Comparison of ENCODE assay signal across 8 cellular contexts in genomic region chr1:54498383-54499096, GRCh38. TPM values are rescaled to one million over a fixed set of nuclear protein-coding genes. Genes with fewer than 3 reads are reported as not detected.
DNase-seq lines count a peak whose midpoint lies in the region; ATAC-seq lines count a peak whose summit lies in the region.

No MANE protein-coding gene starts in this region.

- no peaks in the 10 kb centered on the region for H3K36me3 Mint-ChIP-seq in activated T-cell treated with anti-CD3 and anti-CD28 coated beads, Interleukin-2, amount 50 U/mL, for 24 hours (ENCODE audit: low read depth)
- H3K36me3 Mint-ChIP-seq in activated CD8-positive, alpha-beta T cell treated with anti-CD3 and anti-CD28 coated beads, Interleukin-2, amount 10 ng/mL, durations not matched to agents 7 days and 5 days (ENCODE audit: low read depth), result no peaks in the 10 kb centered on the region
- peaks cover 4% of the 10 kb centered on the region for H3K36me3 Mint-ChIP-seq in stimulated activated memory B cell treated with anti-CD40 and anti-IgM and Interleukin-4, amounts not matched to agents 10 μg/mL and 1 μg/mL and 100 μg/mL, for 72 hours

- H3K27ac Mint-ChIP-seq in activated T-cell treated with anti-CD3 and anti-CD28 coated beads, Interleukin-2, amount 50 U/mL, for 24 hours, result no peak overlapping the region
- no peak overlapping the region for H3K27ac Mint-ChIP-seq in activated CD8-positive, alpha-beta T cell treated with anti-CD3 and anti-CD28 coated beads, Interleukin-2, amount 10 ng/mL, durations not matched to agents 7 days and 5 days
- no peak overlapping the region for H3K27ac Mint-ChIP-seq in stimulated activated memory B cell treated with anti-CD40 and anti-IgM and Interleukin-4, amounts not matched to agents 10 μg/mL and 1 μg/mL and 100 μg/mL, for 72 hours

- H3K27me3 ChIP-seq in iPS-15b (ENCODE audit: control insufficient read depth, insufficient read depth, low read length) (peaks cover 2% of the 10 kb centered on the region), MG63 (no peaks in the 10 kb centered on the region)

- H3K9me3 ChIP-seq in iPS-15b (ENCODE audit: control insufficient read depth, insufficient read depth, low read length) (no peaks in the 10 kb centered on the region), MG63 (no peaks in the 10 kb centered on the region)

- no peak for DNase-seq in activated T-cell treated with anti-CD3 and anti-CD28 coated beads, Interleukin-2, amount 50 U/mL, for 24 hours
- no peak for DNase-seq in activated T-cell treated with anti-CD3 and anti-CD28 coated beads for 4 hours
- DNase-seq in activated CD8-positive, alpha-beta T cell treated with anti-CD3 and anti-CD28 coated beads, Interleukin-2, amount 10 ng/mL, durations not matched to agents 7 days and 5 days, result no peak
- DNase-seq in activated gamma-delta T cell treated with Interleukin-2 at 50 U/mL for 16 hours, result no peak
- DNase-seq in MG63, result no peak

- H3K4me3 Mint-ChIP-seq in activated T-cell treated with anti-CD3 and anti-CD28 coated beads, Interleukin-2, amount 50 U/mL, for 24 hours, result peak overlapping the region; percentile 71
- peak overlapping the region; percentile 64 for H3K4me3 Mint-ChIP-seq in activated CD8-positive, alpha-beta T cell treated with anti-CD3 and anti-CD28 coated beads, Interleukin-2, amount 10 ng/mL, durations not matched to agents 7 days and 5 days
- peak overlapping the region; percentile 34 for H3K4me3 Mint-ChIP-seq in stimulated activated memory B cell treated with anti-CD40 and anti-IgM and Interleukin-4, amounts not matched to agents 10 μg/mL and 1 μg/mL and 100 μg/mL, for 72 hours

- peaks cover 10% of the 10 kb centered on the region for H3K4me1 Mint-ChIP-seq in activated T-cell treated with anti-CD3 and anti-CD28 coated beads, Interleukin-2, amount 50 U/mL, for 24 hours (ENCODE audit: low read depth)
- H3K4me1 Mint-ChIP-seq in activated CD8-positive, alpha-beta T cell treated with anti-CD3 and anti-CD28 coated beads, Interleukin-2, amount 10 ng/mL, durations not matched to agents 7 days and 5 days (ENCODE audit: low read depth), result peaks cover 19% of the 10 kb centered on the region
- peaks cover 13% of the 10 kb centered on the region for H3K4me1 Mint-ChIP-seq in stimulated activated memory B cell treated with anti-CD40 and anti-IgM and Interleukin-4, amounts not matched to agents 10 μg/mL and 1 μg/mL and 100 μg/mL, for 72 hours

- POLR2A ChIA-PET in activated CD8-positive, alpha-beta T cell treated with anti-CD3 and anti-CD28 coated beads, Interleukin-2, amount 10 ng/mL, durations not matched to agents 7 days and 5 days (lab: Charles Lee), result interaction anchor here (0.6 to 1.0 kb wide), 2 partner anchors 166 to 454 kb away, joined by 3 read pairs; no protein-coding TSS in a partner anchor

- peaks cover 51% of the 10 kb centered on the region for H3K27me3 Mint-ChIP-seq in activated T-cell treated with anti-CD3 and anti-CD28 coated beads, Interleukin-2, amount 50 U/mL, for 24 hours
- peaks cover 41% of the 10 kb centered on the region for H3K27me3 Mint-ChIP-seq in activated CD8-positive, alpha-beta T cell treated with anti-CD3 and anti-CD28 coated beads, Interleukin-2, amount 10 ng/mL, durations not matched to agents 7 days and 5 days (ENCODE audit: low read depth)
- H3K27me3 Mint-ChIP-seq in stimulated activated memory B cell treated with anti-CD40 and anti-IgM and Interleukin-4, amounts not matched to agents 10 μg/mL and 1 μg/mL and 100 μg/mL, for 72 hours, result peaks cover 83% of the 10 kb centered on the region

- H3K36me3 ChIP-seq in iPS-15b (ENCODE audit: control insufficient read depth, insufficient read depth, low read length) (no peaks in the 10 kb centered on the region), MG63 (no peaks in the 10 kb centered on the region)

- H3K4me1 ChIP-seq in iPS-15b (ENCODE audit: control insufficient read depth, insufficient read depth, low read length), result peaks cover 16% of the 10 kb centered on the region

- H3K4me3 ChIP-seq in iPS-15b (ENCODE audit: low read depth, low read length) (peak overlapping the region; percentile 56), MG63 (no peak overlapping the region)

- H3K9me3 Mint-ChIP-seq in activated T-cell treated with anti-CD3 and anti-CD28 coated beads, Interleukin-2, amount 50 U/mL, for 24 hours, result no peaks in the 10 kb centered on the region
- no peaks in the 10 kb centered on the region for H3K9me3 Mint-ChIP-seq in activated CD8-positive, alpha-beta T cell treated with anti-CD3 and anti-CD28 coated beads, Interleukin-2, amount 10 ng/mL, durations not matched to agents 7 days and 5 days (ENCODE audit: insufficient read depth)
- peaks cover 9% of the 10 kb centered on the region for H3K9me3 Mint-ChIP-seq in stimulated activated memory B cell treated with anti-CD40 and anti-IgM and Interleukin-4, amounts not matched to agents 10 μg/mL and 1 μg/mL and 100 μg/mL, for 72 hours

- H3K9ac ChIP-seq in iPS-15b (ENCODE audit: low read depth, low read length), result no peak overlapping the region

- CTCF ChIA-PET in activated CD8-positive, alpha-beta T cell treated with anti-CD3 and anti-CD28 coated beads, Interleukin-2, amount 10 ng/mL, durations not matched to agents 7 days and 5 days (lab: Charles Lee), result interaction anchor here (0.7 to 1.9 kb wide), 12 partner anchors 9 to 375 kb away, joined by 3 to 11 read pairs (median 4); partner anchors contain the start of gene TTC22

- no peak for ATAC-seq in activated CD8-positive, alpha-beta T cell treated with anti-CD3 and anti-CD28 coated beads, Interleukin-2, amount 10 ng/mL, durations not matched to agents 7 days and 5 days
- no peak for ATAC-seq in stimulated activated memory B cell treated with anti-CD40 and anti-IgM and Interleukin-4, amounts not matched to agents 10 μg/mL and 1 μg/mL and 100 μg/mL, for 72 hours
- ATAC-seq in GM18873 (IDR thresholded peaks at IDR 0.05; ENCODE audit: low FRiP score, unreplicated experiment), result no peak

RNA-seq across cellular contexts. Expression of gene ACOT11, which starts 49.5 kb away (rescaled TPM):
- total RNA-seq in activated CD8-positive, alpha-beta T cell treated with anti-CD3 and anti-CD28 coated beads, Interleukin-2, amount 10 ng/mL, durations not matched to agents 7 days and 5 days, result 1 to 10 TPM; 1.3 to 1.6 TPM
- 1.4 and 2.5 TPM in 2 replicates for total RNA-seq in MG63 (2014; rRNA removed; shearing (Covaris generic); ENCODE audit: low replicate concordance)
